8 cellular contexts compared by ENCODE assay signal in the genomic region with DNA sequence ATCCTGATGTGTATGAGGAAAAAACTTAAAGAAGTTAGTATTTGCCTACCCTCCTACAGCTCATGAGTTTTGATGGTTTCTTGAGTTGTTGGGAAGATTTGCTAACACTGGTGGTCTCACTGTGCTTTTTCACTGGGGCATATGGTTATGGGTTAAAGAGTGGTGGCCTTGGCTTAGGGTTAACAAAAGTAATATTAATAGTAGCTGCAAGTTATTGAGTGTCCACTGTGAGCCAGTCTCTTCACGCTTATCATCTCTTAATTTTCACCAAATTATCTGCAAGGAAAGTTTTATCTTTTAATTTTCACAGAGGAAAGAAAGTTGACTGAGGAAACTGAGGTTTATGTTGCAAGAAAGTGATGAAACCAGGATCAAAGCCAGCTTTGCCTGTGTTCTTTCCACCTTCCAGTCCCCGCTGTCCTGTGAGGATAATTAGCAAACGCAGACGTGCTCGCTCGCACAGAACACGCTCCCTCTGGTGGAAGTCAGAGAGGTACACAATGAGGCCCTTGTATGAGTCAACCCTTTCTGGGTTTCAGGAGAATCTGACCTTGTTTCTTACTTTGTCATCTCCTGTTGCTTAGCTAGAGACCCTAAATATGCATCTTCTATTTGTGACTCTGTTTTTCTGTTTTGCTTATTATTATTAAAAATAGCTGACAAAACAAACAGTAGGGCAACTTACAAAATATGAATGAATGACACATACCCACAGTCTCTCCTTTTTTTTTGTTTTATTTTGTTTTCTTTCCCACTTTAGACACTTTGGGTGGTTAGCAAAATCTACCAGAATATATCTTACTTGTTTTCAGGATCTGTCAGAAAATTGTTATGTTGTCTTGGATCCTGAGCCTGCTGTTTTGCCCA.
DNase-seq lines count a peak whose midpoint lies in the region; ATAC-seq and TF ChIP-seq lines count a peak whose summit lies in the region.

No MANE protein-coding gene starts in this region.

- H3K4me1 Mint-ChIP-seq in activated CD4-positive, alpha-beta T cell treated with anti-CD3 and anti-CD28 coated beads for 36 hours: peaks cover 66% of the 10 kb centered on the region

- no peaks in the 10 kb centered on the region for H3K27me3 Mint-ChIP-seq in activated CD4-positive, alpha-beta T cell treated with anti-CD3 and anti-CD28 coated beads for 36 hours

- intact Hi-C loops in activated CD4-positive, alpha-beta T cell treated with anti-CD3 and anti-CD28 coated beads for 36 hours (cut with DNase I, micrococcal nuclease): loop anchor here (2.0 to 10.0 kb wide), 8 partner anchors 145 to 1429 kb away; partner anchors contain the start of genes H2AZ1 (in 1 of the 2) and TRMT10A (in 1 of the 2)

- H3K4me3 ChIP-seq in AG10803 (ENCODE audit: low read length) (no peak overlapping the region), lung (no peak overlapping the region)

- H3K36me3 ChIP-seq in lung (ENCODE audit: control insufficient read depth in 2 of 2, insufficient read depth in 2 of 2, low read length in 2 of 2): no peaks in the 10 kb centered on the region

- H3K4me1 ChIP-seq in lung (ENCODE audit: control insufficient read depth in 2 of 2, insufficient read depth in 2 of 2, low read length in 2 of 2): peaks cover 0 to 3% of the 10 kb centered on the region in 2 donors

- WGBS in lung, 2 donors: 21 to 25% methylated on average over 7 of the region's 7 CpGs

- no peaks in the 10 kb centered on the region for H3K9me3 Mint-ChIP-seq in activated CD4-positive, alpha-beta T cell treated with anti-CD3 and anti-CD28 coated beads for 36 hours (ENCODE audit: low read depth)

- no peak overlapping the region for H3K4me3 Mint-ChIP-seq in activated CD4-positive, alpha-beta T cell treated with anti-CD3 and anti-CD28 coated beads for 36 hours

- no peaks in the 10 kb centered on the region for H3K9me3 ChIP-seq in lung (ENCODE audit: control insufficient read depth in 2 of 2, insufficient read depth in 1 of 2, low read length in 1 of 2)

- POLR2A ChIA-PET in activated CD4-positive, alpha-beta T cell treated with anti-CD3 and anti-CD28 coated beads for 36 hours (lab: Charles Lee): interaction anchor here (0.7 to 1.2 kb wide), 2 partner anchors 13 to 146 kb away, joined by 3 to 6 read pairs; partner anchors contain the start of gene H2AZ1

- peak overlapping the region; percentile 93 for H3K27ac Mint-ChIP-seq in activated CD4-positive, alpha-beta T cell treated with anti-CD3 and anti-CD28 coated beads for 36 hours

- no peaks in the 10 kb centered on the region for H3K27me3 ChIP-seq in lung (ENCODE audit: control insufficient read depth, insufficient read depth)

- TF ChIP-seq CTCF in AG10803 (conservative IDR thresholded peaks at IDR 0.05; ENCODE audit: low read length): peak; percentile 81
- no peak for TF ChIP-seq CTCF in lung (IDR thresholded peaks at IDR 0.05; ENCODE audit: control extremely low read depth, extremely low read depth)

- DNase-seq in AG10803 (ENCODE audit: low read depth) (peak; percentile 76), NCI-H2227 (lab: John Stamatoyannopoulos, UW; ENCODE audit: unreplicated experiment) (peak; percentile 61), dedifferentiated amniotic fluid mesenchymal stem cell (ENCODE audit: extremely low spot score) (peak; percentile 80), lung (ENCODE audit: low spot score) (peak; percentile 50)
- DNase-seq in activated CD4-positive, alpha-beta T cell treated with anti-CD3 and anti-CD28 coated beads for 36 hours: peak; percentile 85
- peak; percentile 14 to 16 for DNase-seq in stimulated activated CD8-positive, alpha-beta memory T cell treated with anti-CD3 and anti-CD28 coated beads, Interleukin-4, amount 100 ng/mL, for 1 hour (ENCODE audit: low read depth in 2 of 2, low spot score in 1 of 2)

- ATAC-seq in GM18858 (IDR thresholded peaks at IDR 0.05; ENCODE audit: unreplicated experiment) (peak; percentile 92), HG03045 (IDR thresholded peaks at IDR 0.05; ENCODE audit: unreplicated experiment) (peak; percentile 90), lung (ENCODE audit: insufficient read depth, low FRiP score) (peak; percentile 68)
- ATAC-seq in activated CD4-positive, alpha-beta T cell treated with anti-CD3 and anti-CD28 coated beads for 36 hours: peak; percentile 85

- H3K27ac ChIP-seq in lung (ENCODE audit: low read depth in 1 of 2, low read length in 1 of 2): no peak overlapping the region

- CTCF ChIA-PET in activated CD4-positive, alpha-beta T cell treated with anti-CD3 and anti-CD28 coated beads for 36 hours (lab: Charles Lee): interaction anchor here (0.6 to 2.8 kb wide), 16 partner anchors 11 to 1062 kb away, joined by 3 to 22 read pairs (median 4); no protein-coding TSS in a partner anchor

- no peaks in the 10 kb centered on the region for H3K36me3 Mint-ChIP-seq in activated CD4-positive, alpha-beta T cell treated with anti-CD3 and anti-CD28 coated beads for 36 hours (ENCODE audit: low read depth)

Comparison
In these comparisons a context has a peak if more than half of its experiments do, and no peak if none do; other contexts are left out.
1. DNase-seq: peak in every context shown above with its lines; median percentile 85 in activated CD4-positive, alpha-beta T cell treated with anti-CD3 and anti-CD28 coated beads for 36 hours; 80 in dedifferentiated amniotic fluid mesenchymal stem cell; 76 in AG10803; 61 in NCI-H2227; 50 in lung; 15 in stimulated activated CD8-positive, alpha-beta memory T cell treated with anti-CD3 and anti-CD28 coated beads, Interleukin-4, amount 100 ng/mL, for 1 hour.